ENCODE assay signal across 22 cellular contexts in genomic region chr5:142727736-142728047, GRCh38. TPM values are rescaled to one million over a fixed set of nuclear protein-coding genes. Genes with fewer than 3 reads are reported as not detected.
"Had no signal": no experiment of that assay in that cellular context is flagged by ENCODE, and none has a peak within 500 bp of the region (broad histone marks: within the 10 kb centered on the region; RNA-seq: fewer than 3 reads in every experiment).

No MANE protein-coding gene starts in this region.

- H3K4me3 ChIP-seq: lower lobe of right lung, prostate gland, right atrium auricular region, stomach, suprapubic skin, tibial nerve had no signal

- H3K27ac ChIP-seq: lower lobe of right lung, prostate gland, right atrium auricular region, stomach, suprapubic skin, tibial nerve had no signal

- H3K4me1 ChIP-seq: prostate gland, stomach had no signal

- H3K9me3 ChIP-seq: lower lobe of right lung, prostate gland, right atrium auricular region, stomach, suprapubic skin, tibial nerve had no signal

- ATAC-seq: activated naive CD8-positive, alpha-beta T cell treated with anti-CD3 and anti-CD28 coated beads, Interleukin-2, amount 50 U/mL, for 24 hours; foreskin keratinocyte; lower lobe of right lung; naive thymus-derived CD4-positive, alpha-beta T cell; stimulated activated memory B cell treated with anti-CD40 and anti-IgM and Interleukin-4, amounts not matched to agents 10 μg/mL and 1 μg/mL and 100 μg/mL, for 72 hours; T-helper 17 cell had no signal

- DNase-seq: activated CD4-positive, alpha-beta memory T cell treated with anti-CD3 and anti-CD28 coated beads, Interleukin-2, amount 10 ng/mL, durations not matched to agents 7 days and 5 days; activated CD4-positive, alpha-beta T cell treated with anti-CD3 and anti-CD28 coated beads, Interleukin-2, amount 10 ng/mL, durations not matched to agents 24 days and 14 days; activated gamma-delta T cell; activated naive CD4-positive, alpha-beta T cell treated with anti-CD3 and anti-CD28 coated beads, Interleukin-2, amount 50 U/mL, for 16 hours; activated naive CD8-positive, alpha-beta T cell treated with anti-CD3 and anti-CD28 coated beads, Interleukin-2, amount 50 U/mL, for 24 hours; cerebellar nuclear complex; effector CD4-positive, alpha-beta T cell; erythroblast; foreskin keratinocyte; kidney; lower lobe of right lung; naive thymus-derived CD4-positive, alpha-beta T cell; occipital lobe; stimulated activated CD4-positive, alpha-beta T cell treated with anti-CD3 and anti-CD28 coated beads, Interleukin-12 subunit alpha, Interleukin-12 subunit beta, amount 100 ng/mL, for 4 hours; stomach; T-helper 17 cell had no signal

- H3K27me3 ChIP-seq: foreskin keratinocyte, right atrium auricular region, suprapubic skin, tibial nerve had no signal

- H3K36me3 ChIP-seq: lower lobe of right lung, prostate gland, right atrium auricular region, stomach, suprapubic skin, tibial nerve had no signal

RNA-seq across cellular contexts. Expression of gene FGF1, which starts 41.8 kb away (rescaled TPM):
- total RNA-seq: activated CD4-positive, alpha-beta memory T cell treated with anti-CD3 and anti-CD28 coated beads, Interleukin-2, amount 10 ng/mL, durations not matched to agents 7 days and 5 days; activated CD4-positive, alpha-beta T cell treated with anti-CD3 and anti-CD28 coated beads, Interleukin-2, amount 10 ng/mL, durations not matched to agents 24 days and 14 days; naive thymus-derived CD4-positive, alpha-beta T cell; neural crest cell; T-helper 17 cell had no signal
- polyA plus RNA-seq: naive thymus-derived CD4-positive, alpha-beta T cell had no signal
